Comparison of ENCODE assay signal across 17 cellular contexts in genomic region chr12:30990316-30990715, GRCh38.
DNase-seq lines count a peak whose midpoint lies in the region; ATAC-seq, FAIRE-seq and TF ChIP-seq lines count a peak whose summit lies in the region.
"Had no signal": no experiment of that assay in that cellular context is flagged by ENCODE, and none has a peak within 500 bp of the region (broad histone marks: within the 10 kb centered on the region; RNA-seq: fewer than 3 reads in every experiment).

No MANE protein-coding gene starts in this region.

- no peak overlapping the region for H2BK12ac ChIP-seq in H1 (ENCODE audit: low read depth, low read length)

- H3F3A ChIP-seq in MM.1S (ENCODE audit: insufficient read depth, low read length), result peaks cover 4% of the 10 kb centered on the region; the same call in 1 of the 2 replicates

- no peaks in the 10 kb centered on the region for H3K9me3 ChIP-seq in MM.1S (replicated peaks; ENCODE audit: insufficient read depth, low read length)
- no peaks in the 10 kb centered on the region for H3K9me3 ChIP-seq in H1 (ENCODE audit: insufficient read depth in 2 of 2, low read depth in 1 of 2, low read length in 1 of 2)
- H3K9me3 ChIP-seq in osteoblast (ENCODE audit: low read depth, low read length), result no peaks in the 10 kb centered on the region
- H3K9me3 ChIP-seq: BLaER1, Caco-2 had no signal

- H3K27ac ChIP-seq in MM.1S (ENCODE audit: low read length) (peak overlapping the region; percentile 55; the same call in 1 of the 2 replicates), H1 (ENCODE audit: low read depth, low read length) (no peak overlapping the region), osteoblast (ENCODE audit: low read depth, low read length) (no peak overlapping the region)
- H3K27ac ChIP-seq: BLaER1, GM23248 had no signal

- no peak for TF ChIP-seq EP300 in H1 (IDR thresholded peaks at IDR 0.05; ENCODE audit: borderline replicate concordance in 1 of 2, low read depth in 2 of 2, low read length in 2 of 2)

- no peak overlapping the region for H3K56ac ChIP-seq in H1 (replicated peaks; ENCODE audit: insufficient read length, low read depth, low read length)

- no peak overlapping the region for H2BK15ac ChIP-seq in H1 (ENCODE audit: low read length)

- H3K23ac ChIP-seq in H1 (ENCODE audit: insufficient read length), result no peak overlapping the region

- H3K4me3 Mint-ChIP-seq in chondrocyte (ENCODE audit: unreplicated experiment), result no peak overlapping the region
- H3K4me3 Mint-ChIP-seq: CD4-positive, alpha-beta memory T cell; H9 had no signal

- WGBS in H1 (ENCODE audit: extremely low coverage in 1 of 2, insufficient coverage in 1 of 2, insufficient read length in 1 of 2, insufficient replicate concordance in 2 of 2, low coverage in 1 of 2, low lambda C conversion rate in 2 of 2, missing lambda C conversion rate in 1 of 2), 2 experiments, result 90% methylated on average over 10 of the region's 10 CpGs; no CpG with 5 or more reads in 1 of the 2 experiments

- H3K23me2 ChIP-seq in H1 (ENCODE audit: low read depth, low read length), result no peaks in the 10 kb centered on the region

- no peak overlapping the region for H2AK5ac ChIP-seq in H1 (ENCODE audit: low read depth, low read length)

- no peak for TF ChIP-seq POLR2A in H1 (IDR thresholded peaks at IDR 0.05; ENCODE audit: control extremely low read depth in 1 of 2, low read depth in 2 of 2, low read length in 2 of 2)

- H3K27me3 ChIP-seq in MM.1S (replicated peaks; ENCODE audit: insufficient read depth, low read length) (no peaks in the 10 kb centered on the region), H1 (replicated peaks in 1 of 4; ENCODE audit: control insufficient read depth in 3 of 4, extremely low read depth in 1 of 4, insufficient read depth in 3 of 4, low read length in 3 of 4) (no peaks in the 10 kb centered on the region), osteoblast (ENCODE audit: insufficient read depth, low read length) (no peaks in the 10 kb centered on the region)
- H3K27me3 ChIP-seq: BLaER1 had no signal

- TF ChIP-seq CTCF in MM.1S (IDR thresholded peaks at IDR 0.05; ENCODE audit: low read length) (no peak), H1 (IDR thresholded peaks at IDR 0.05; ENCODE audit: control extremely low read depth in 1 of 3, insufficient read depth in 1 of 3, low read depth in 1 of 3, low read length in 3 of 3) (no peak), osteoblast (IDR thresholded peaks at IDR 0.05; ENCODE audit: extremely low read depth, low read depth, low read length) (no peak), chondrocyte (IDR thresholded peaks at IDR 0.05) (no peak)

- H4K20me1 ChIP-seq in MM.1S (ENCODE audit: insufficient read depth, low read length), result no peaks in the 10 kb centered on the region
- H4K20me1 ChIP-seq in H1 (replicated peaks in 1 of 2; ENCODE audit: control insufficient read depth in 1 of 2, insufficient read depth in 2 of 2, low read length in 2 of 2), result peaks cover 0 to 1% of the 10 kb centered on the region in 2 experiments
- H4K20me1 ChIP-seq in osteoblast (ENCODE audit: insufficient read depth, low read length), result no peaks in the 10 kb centered on the region
- H4K20me1 ChIP-seq: BLaER1 had no signal

- no peak for ATAC-seq in HG03175 (IDR thresholded peaks at IDR 0.05; ENCODE audit: unreplicated experiment)

- H3K79me1 ChIP-seq in H1 (ENCODE audit: low read depth, low read length), result no peaks in the 10 kb centered on the region

- H3K36me3 ChIP-seq in MM.1S (replicated peaks; ENCODE audit: insufficient read depth, low read length) (no peaks in the 10 kb centered on the region), H1 (ENCODE audit: control insufficient read depth in 2 of 4, insufficient read depth in 4 of 4, low read length in 3 of 4) (no peaks in the 10 kb centered on the region), osteoblast (ENCODE audit: insufficient read depth, low read length) (no peaks in the 10 kb centered on the region)
- H3K36me3 ChIP-seq: BLaER1 had no signal

- CTCF ChIA-PET in H1 (lab: Charles Lee; ENCODE audit: partially characterized antibody), result interaction anchor here (0.8 to 21.1 kb wide), 30 partner anchors 10 to 277 kb away, joined by 3 to 385 read pairs (median 4); partner anchors contain the start of gene TSPAN11

- peak overlapping the region; percentile 52; the same call in 1 of the 2 replicates for H2BK5ac ChIP-seq in H1 (ENCODE audit: low read depth, low read length)

- no peak overlapping the region for H4K5ac ChIP-seq in H1 (ENCODE audit: insufficient read length, low read depth, low read length)

- no peak for FAIRE-seq in H1 (lab: Jason Lieb, UNC)
- FAIRE-seq: GM18507, RCC 7860 had no signal

- TF ChIP-seq RAD21 in H1 (IDR thresholded peaks at IDR 0.05 in 1 of 2, conservative IDR thresholded peaks at IDR 0.05 in 1 of 2; ENCODE audit: low read depth in 2 of 2, low read length in 2 of 2), result no peak

- H3K4me1 Mint-ChIP-seq in chondrocyte (ENCODE audit: low read depth), result no peaks in the 10 kb centered on the region
- H3K4me1 Mint-ChIP-seq: CD4-positive, alpha-beta memory T cell had no signal

- no peak overlapping the region for H3K27ac Mint-ChIP-seq in chondrocyte (ENCODE audit: unreplicated experiment)
- H3K27ac Mint-ChIP-seq: CD4-positive, alpha-beta memory T cell; H9 had no signal

- H3K4me2 ChIP-seq in MM.1S (ENCODE audit: low read depth, low read length) (0 out of 2 replicates have a peak overlapping the region, but pooled peaks have one; percentile 25), H1 (ENCODE audit: insufficient read depth in 1 of 2, low read depth in 2 of 2, low read length in 2 of 2) (no peak overlapping the region), osteoblast (ENCODE audit: insufficient read depth, low read length) (no peak overlapping the region)

- no peaks in the 10 kb centered on the region for H3K9me2 ChIP-seq in MM.1S (replicated peaks; ENCODE audit: insufficient read depth, low read length)

- no peak overlapping the region for H4K91ac ChIP-seq in H1 (replicated peaks; ENCODE audit: insufficient read length, low read length)

- H2AFZ ChIP-seq in MM.1S (ENCODE audit: low read length) (peak overlapping the region; percentile 81), H1 (ENCODE audit: low read length) (no peak overlapping the region), osteoblast (ENCODE audit: low read length) (no peak overlapping the region)
- H2AFZ ChIP-seq: GM23248 had no signal

- no peak overlapping the region for H3K18ac ChIP-seq in H1 (ENCODE audit: extremely low read depth, low read length)

- POLR2A ChIA-PET in H1 (lab: Charles Lee; ENCODE audit: partially characterized antibody), result interaction anchor here (0.7 to 1.3 kb wide), 5 partner anchors 8 to 140 kb away, joined by 3 read pairs; no protein-coding TSS in a partner anchor

- no peaks in the 10 kb centered on the region for H3K36me3 Mint-ChIP-seq in chondrocyte (ENCODE audit: low read depth)
- H3K36me3 Mint-ChIP-seq: CD4-positive, alpha-beta memory T cell had no signal

- no peak overlapping the region for H3K4ac ChIP-seq in H1 (replicated peaks; ENCODE audit: insufficient read length, low read depth, low read length)

- no peak overlapping the region for H3K9ac ChIP-seq in MM.1S (ENCODE audit: low read length)
- H3K9ac ChIP-seq in H1 (replicated peaks in 1 of 4; ENCODE audit: extremely low read depth in 1 of 4, low read depth in 3 of 4, low read length in 3 of 4), result no peak overlapping the region; a peak in 1 of 7 replicates
- H3K9ac ChIP-seq: BLaER1, GM23248 had no signal

- H3K27me3 Mint-ChIP-seq in chondrocyte (ENCODE audit: low read depth), result peaks cover 3% of the 10 kb centered on the region

- no peaks in the 10 kb centered on the region for H3K79me2 ChIP-seq in MM.1S (ENCODE audit: low read length)
- H3K79me2 ChIP-seq in H1 (ENCODE audit: control insufficient read depth in 1 of 2, insufficient read depth in 2 of 2, low read length in 2 of 2), result no peaks in the 10 kb centered on the region
- H3K79me2 ChIP-seq in osteoblast (ENCODE audit: insufficient read depth, low read length), result no peaks in the 10 kb centered on the region

- no peaks in the 10 kb centered on the region for H3K9me3 Mint-ChIP-seq in chondrocyte (ENCODE audit: low read depth)
- H3K9me3 Mint-ChIP-seq: CD4-positive, alpha-beta memory T cell; H9 had no signal

- H4K8ac ChIP-seq in H1 (ENCODE audit: extremely low read depth, insufficient read depth, low read length), result no peak overlapping the region

- H3K4me1 ChIP-seq in MM.1S (ENCODE audit: low read length) (peaks cover 17% of the 10 kb centered on the region), H1 (replicated peaks in 1 of 4; ENCODE audit: control insufficient read depth in 3 of 4, insufficient read depth in 4 of 4, low read length in 3 of 4) (peaks cover 0 to 7% (median under 1%) of the 10 kb centered on the region in 4 experiments; a peak in 3 of 7 replicates), osteoblast (ENCODE audit: insufficient read depth, low read length) (no peaks in the 10 kb centered on the region)

- no peak overlapping the region for H2BK20ac ChIP-seq in H1 (ENCODE audit: low read length)

- no peak overlapping the region for H2BK120ac ChIP-seq in H1 (replicated peaks; ENCODE audit: low read depth, low read length)

- peak; percentile 7 for DNase-seq in NCI-H146 (lab: John Stamatoyannopoulos, UW)
- DNase-seq in NCI-H146 treated with DMSO at 0.1 percent for 48 hours (lab: John Stamatoyannopoulos, UW; ENCODE audit: unreplicated experiment), result no peak
- no peak for DNase-seq in MM.1S
- DNase-seq in H1 (ENCODE audit: low read depth in 1 of 2, low spot score in 2 of 2), result no peak
- peak; percentile 65 for DNase-seq in osteoblast (ENCODE audit: insufficient read length, low spot score, missing footprints)
- DNase-seq in chondrocyte (ENCODE audit: low spot score), result no peak
- no peak for DNase-seq in NCI-H446 treated with DMSO at 0.1 percent for 48 hours (lab: John Stamatoyannopoulos, UW)
- DNase-seq: CD4-positive, alpha-beta memory T cell; IMR-90; KG1 had no signal

- no peak overlapping the region for H3K14ac ChIP-seq in H1 (ENCODE audit: insufficient read length)

- H3K4me3 ChIP-seq in MM.1S (ENCODE audit: low read length), result no peak overlapping the region
- H3K4me3 ChIP-seq in H1 (ENCODE audit: extremely low read depth in 1 of 4, insufficient read depth in 2 of 4, low read depth in 3 of 4, low read length in 4 of 4), result no peak overlapping the region
- H3K4me3 ChIP-seq in osteoblast (ENCODE audit: insufficient read depth, low read length), result no peak overlapping the region
- H3K4me3 ChIP-seq: BLaER1, GM23248 had no signal

TF ChIP-seq in H1, 55 proteins besides CTCF, POLR2A, EP300 and RAD21 (continues in another document):
- TF ChIP-seq BACH1 (IDR thresholded peaks at IDR 0.05; ENCODE audit: low read length), result no peak
- no peak for TF ChIP-seq CHD1 (IDR thresholded peaks at IDR 0.05; ENCODE audit: low read depth, low read length)
- no peak for TF ChIP-seq KDM4A (IDR thresholded peaks at IDR 0.05; ENCODE audit: low read depth, low read length, severe bottlenecking)
- no peak for TF ChIP-seq POLR2AphosphoS5 (IDR thresholded peaks at IDR 0.05; ENCODE audit: low read depth, low read length)
- no peak for TF ChIP-seq TCF12 (IDR thresholded peaks at IDR 0.05; ENCODE audit: low read depth, low read length)
- TF ChIP-seq ZNF274 (IDR thresholded peaks at IDR 0.05; ENCODE audit: borderline replicate concordance, extremely low read depth, low read length), result no peak
- TF ChIP-seq SRF (IDR thresholded peaks at IDR 0.05; ENCODE audit: low read depth, low read length), result no peak
- no peak for TF ChIP-seq SUZ12 (IDR thresholded peaks at IDR 0.05; ENCODE audit: low read length)
- TF ChIP-seq CBX8 (IDR thresholded peaks at IDR 0.05; ENCODE audit: borderline replicate concordance, low read depth, low read length), result no peak

Comparison
In these comparisons a context has a peak if more than half of its experiments do, and no peak if none do; other contexts are left out.
1. DNase-seq: peak in NCI-H146 (single experiment) and osteoblast (single experiment); none in NCI-H146 treated with DMSO at 0.1 percent for 48 hours (single experiment), MM.1S (single experiment), H1 (0 of 2), chondrocyte (single experiment) and NCI-H446 treated with DMSO at 0.1 percent for 48 hours (single experiment).